8 cellular contexts compared by ENCODE assay signal in genomic region chr15:31236184-31237041, GRCh38.
A peak's percentile ranks its signal among the peaks of the same experiment; 100 is the strongest.
DNase-seq lines count a peak whose midpoint lies in the region; ATAC-seq and TF ChIP-seq lines count a peak whose summit lies in the region.

No MANE protein-coding gene starts in this region.

- TF ChIP-seq CTCF in GM12872 (IDR thresholded peaks at IDR 0.05; ENCODE audit: insufficient read depth, low read depth, low read length) = peak; percentile 25; the same call in 1 of the 3 replicates
- no peak for TF ChIP-seq CTCF in fibroblast of mammary gland (conservative IDR thresholded peaks at IDR 0.05; ENCODE audit: control insufficient read depth, insufficient read depth, low read depth, low read length)

- DNase-seq in RKO (ENCODE audit: low spot score) = peak; percentile 29
- peak; percentile 98 for DNase-seq in fibroblast of mammary gland (ENCODE audit: low read depth)
- peak; percentile 83 for DNase-seq in non-pigmented ciliary epithelial cell (ENCODE audit: low read depth)
- no peak for DNase-seq in activated T-cell treated with anti-CD3 and anti-CD28 coated beads, Interleukin-2, amount 50 U/mL, for 1 hour
- no peak for DNase-seq in NK-92 treated with Interleukin-12 subunit alpha and Interleukin-12 subunit beta, amount 100 ng/mL, for 24 hours (lab: John Stamatoyannopoulos, UW)

- peak overlapping the region; percentile 15 for H3K4me3 ChIP-seq in fibroblast of mammary gland (ENCODE audit: control insufficient read depth, low read depth, low read length)

- peak; percentile 58 for ATAC-seq in HG03442 (IDR thresholded peaks at IDR 0.05; ENCODE audit: unreplicated experiment)
- ATAC-seq in HG02840 (IDR thresholded peaks at IDR 0.05; ENCODE audit: low FRiP score, unreplicated experiment) = no peak

Comparison
In these comparisons a context has a peak if more than half of its experiments do, and no peak if none do; other contexts are left out.
1. DNase-seq: peak in RKO (single experiment), fibroblast of mammary gland (single experiment) and non-pigmented ciliary epithelial cell (single experiment); none in activated T-cell treated with anti-CD3 and anti-CD28 coated beads, Interleukin-2, amount 50 U/mL, for 1 hour (single experiment) and NK-92 treated with Interleukin-12 subunit alpha and Interleukin-12 subunit beta, amount 100 ng/mL, for 24 hours (single experiment).